Comparison of ENCODE assay signal across 8 cellular contexts in genomic region chr1:157163273-157164127, GRCh38. TPM values are rescaled to one million over a fixed set of nuclear protein-coding genes. Genes with fewer than 3 reads are reported as not detected.
DNase-seq lines count a peak whose midpoint lies in the region; ATAC-seq, FAIRE-seq and TF ChIP-seq lines count a peak whose summit lies in the region.

No MANE protein-coding gene starts in this region.

- no peak overlapping the region for H3K4me2 ChIP-seq in IMR-90 (ENCODE audit: low read depth, low read length)

- H2BK5ac ChIP-seq in IMR-90 (ENCODE audit: low read depth, low read length, poor library complexity, severe bottlenecking) = no peak overlapping the region

- TF ChIP-seq CTCF in IMR-90 (conservative IDR thresholded peaks at IDR 0.05; ENCODE audit: low read depth, low read length) (peak; percentile 78), fibroblast of villous mesenchyme (IDR thresholded peaks at IDR 0.05; ENCODE audit: insufficient read depth, low read depth, low read length) (peak; percentile 97), omental fat pad (IDR thresholded peaks at IDR 0.05) (peak in 1 of 3 donors; percentile 14), testis (IDR thresholded peaks at IDR 0.05) (peak; percentile 59 to 93 (median 77))

- peak; percentile 85 for ATAC-seq in IMR-90 (ENCODE audit: low read depth)
- no peak for ATAC-seq in omental fat pad (ENCODE audit: low FRiP score)
- no peak for ATAC-seq in HG03378 (IDR thresholded peaks at IDR 0.05; ENCODE audit: unreplicated experiment)

- H2AFZ ChIP-seq in IMR-90 (replicated peaks; ENCODE audit: low read length, poor library complexity) = peak overlapping the region; percentile 66

- H3K9me3 ChIP-seq in IMR-90 (ENCODE audit: control insufficient read depth, insufficient read depth, low read length) (no peaks in the 10 kb centered on the region), testis (no peaks in the 10 kb centered on the region)

- H4K5ac ChIP-seq in IMR-90 (ENCODE audit: low read depth, low read length) = no peak overlapping the region

- H3K9ac ChIP-seq in IMR-90 (ENCODE audit: low read depth, low read length) = no peak overlapping the region

- H3K4ac ChIP-seq in IMR-90 (ENCODE audit: low read depth, low read length) = no peak overlapping the region

- H3K4me1 ChIP-seq in IMR-90 (ENCODE audit: control insufficient read depth, insufficient read depth, low read length) (peaks cover 2% of the 10 kb centered on the region; the same call in 1 of the 2 replicates), testis (peaks cover 4% of the 10 kb centered on the region)

- WGBS in IMR-90 (ENCODE audit: extremely low coverage in 2 of 2, insufficient read length in 1 of 2), 2 experiments = 4% methylated on average over 7 of the region's 21 CpGs; no CpG with 5 or more reads in 1 of the 2 experiments
- 8 to 10% methylated on average over 20 to 21 of the region's 21 CpGs for WGBS in testis, 2 donors

- intact Hi-C loops in IMR-90 (cut with micrococcal nuclease) (no loop called here), testis (cut with DNase I; ENCODE audit: low total_unique reads) (no loop called here)

- H3K18ac ChIP-seq in IMR-90 (ENCODE audit: low read depth, low read length) = no peak overlapping the region

- peak; percentile 51 for TF ChIP-seq RAD21 in IMR-90 (IDR thresholded peaks at IDR 0.05; ENCODE audit: low read length)

- H3K36me3 ChIP-seq in IMR-90 (ENCODE audit: control insufficient read depth, insufficient read depth, low read length) (no peaks in the 10 kb centered on the region), testis (ENCODE audit: low read depth, missing control alignments) (no peaks in the 10 kb centered on the region)

- H2BK15ac ChIP-seq in IMR-90 (ENCODE audit: low read depth, low read length) = no peak overlapping the region

- H3K23ac ChIP-seq in IMR-90 (ENCODE audit: low read depth, low read length) = no peak overlapping the region

- POLR2A ChIA-PET in IMR-90 (lab: Charles Lee; ENCODE audit: unreplicated experiment) = no interaction called here

- dilution Hi-C loops in IMR-90 (cut with HindIII; ENCODE audit: low sequenced_read_pairs, unreplicated experiment) = no loop called here

- H3K27me3 ChIP-seq in IMR-90 (ENCODE audit: control insufficient read depth, insufficient read depth, low read length) (peaks cover 35% of the 10 kb centered on the region), testis (no peaks in the 10 kb centered on the region)

- H3K14ac ChIP-seq in IMR-90 (replicated peaks; ENCODE audit: low read depth, low read length) = no peak overlapping the region

- FAIRE-seq in RCC 7860 (lab: Jason Lieb, UNC) = no peak

- H2AK9ac ChIP-seq in IMR-90 (replicated peaks; ENCODE audit: low read depth, low read length, poor library complexity) = no peak overlapping the region

- no peaks in the 10 kb centered on the region for H3K79me1 ChIP-seq in IMR-90 (ENCODE audit: low read depth in 1 of 2, low read length in 2 of 2)

- H2AK5ac ChIP-seq in IMR-90 (ENCODE audit: low read depth, low read length) = no peak overlapping the region

- no peak for TF ChIP-seq POLR2A in IMR-90 (IDR thresholded peaks at IDR 0.05; ENCODE audit: low read depth, low read length)
- no peak for TF ChIP-seq POLR2A in testis (IDR thresholded peaks at IDR 0.05)

- no peak overlapping the region for H4K8ac ChIP-seq in IMR-90 (ENCODE audit: low read depth in 2 of 2, low read length in 2 of 2)

- DNase-seq in DMS53 treated with DMSO at 0.1 percent for 48 hours (lab: John Stamatoyannopoulos, UW; ENCODE audit: unreplicated experiment) = peak; percentile 65
- peak; percentile 48 for DNase-seq in IMR-90
- DNase-seq in RCC 7860 (ENCODE audit: low spot score) = peak; percentile 14
- DNase-seq in activated T-helper 1 cell treated with Interleukin-2 at 50 U/mL for 16 hours (ENCODE audit: low read depth) = peak; percentile 46
- DNase-seq in fibroblast of villous mesenchyme (ENCODE audit: low read depth) = peak; percentile 50
- DNase-seq in omental fat pad (ENCODE audit: low spot score) = peak; percentile 69
- peak; percentile 86 for DNase-seq in testis

- in situ Hi-C loops in IMR-90 (cut with MboI; ENCODE audit: low sequenced_read_pairs) = no loop called here

- no peaks in the 10 kb centered on the region for H3K9me1 ChIP-seq in IMR-90 (ENCODE audit: insufficient read depth, low read length)

- H4K20me1 ChIP-seq in IMR-90 (ENCODE audit: insufficient read depth, low read length) = no peaks in the 10 kb centered on the region

- no peak overlapping the region for H2BK20ac ChIP-seq in IMR-90 (ENCODE audit: low read depth, low read length)

- H3K56ac ChIP-seq in IMR-90 (ENCODE audit: extremely low read depth, insufficient read depth, low read length) = no peak overlapping the region

- H3K27ac ChIP-seq in IMR-90 (ENCODE audit: insufficient read depth, low read length) (no peak overlapping the region), testis (no peak overlapping the region)

- CTCF ChIA-PET in IMR-90 (lab: Yijun Ruan, JAX) = no interaction called here

- H3K4me3 ChIP-seq in IMR-90 (ENCODE audit: insufficient read depth, low read depth, low read length) (no peak overlapping the region), fibroblast of villous mesenchyme (ENCODE audit: low read depth, low read length) (no peak overlapping the region), testis (peak overlapping the region in 1 of 2 donors; percentile 31)

- H2BK120ac ChIP-seq in IMR-90 (ENCODE audit: low read depth, low read length) = no peak overlapping the region

- no peak overlapping the region for H4K91ac ChIP-seq in IMR-90 (ENCODE audit: insufficient read depth, low read depth, low read length)

- BruUV-seq in IMR-90 (replicated peaks; lab: Mats Ljungman, UMichigan) = no TSS peak

TF ChIP-seq in IMR-90, 13 proteins besides CTCF, POLR2A, EP300 and RAD21:
- TF ChIP-seq SMC3 (IDR thresholded peaks at IDR 0.05; ENCODE audit: low read depth, low read length) = peak; percentile 44; the same call in 1 of the 2 replicates
- TF ChIP-seq, protein P1, sequence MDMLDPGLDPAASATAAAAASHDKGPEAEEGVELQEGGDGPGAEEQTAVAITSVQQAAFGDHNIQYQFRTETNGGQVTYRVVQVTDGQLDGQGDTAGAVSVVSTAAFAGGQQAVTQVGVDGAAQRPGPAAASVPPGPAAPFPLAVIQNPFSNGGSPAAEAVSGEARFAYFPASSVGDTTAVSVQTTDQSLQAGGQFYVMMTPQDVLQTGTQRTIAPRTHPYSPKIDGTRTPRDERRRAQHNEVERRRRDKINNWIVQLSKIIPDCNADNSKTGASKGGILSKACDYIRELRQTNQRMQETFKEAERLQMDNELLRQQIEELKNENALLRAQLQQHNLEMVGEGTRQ (IDR thresholded peaks at IDR 0.05; ENCODE audit: low read depth, low read length) = no peak
- no peak for TF ChIP-seq MAFK (IDR thresholded peaks at IDR 0.05; ENCODE audit: low read depth, low read length)
- TF ChIP-seq RCOR1 (IDR thresholded peaks at IDR 0.05; ENCODE audit: insufficient replicate concordance, low read length) = no peak
- TF ChIP-seq CEBPB (IDR thresholded peaks at IDR 0.05; ENCODE audit: low read depth, low read length) = no peak
- no peak for TF ChIP-seq RFX5 (IDR thresholded peaks at IDR 0.05; ENCODE audit: low read depth, low read length)
- no peak for TF ChIP-seq BHLHE40 (IDR thresholded peaks at IDR 0.05; ENCODE audit: low read depth, low read length)
- no peak for TF ChIP-seq FOS (IDR thresholded peaks at IDR 0.05; ENCODE audit: low read depth, low read length)

RNA-seq across cellular contexts. Expression of gene ETV3, which starts 25.3 kb away (rescaled TPM):
- total RNA-seq in IMR-90 (2012; rRNA removed) (14.7 and 21.1 TPM in 2 replicates), fibroblast of villous mesenchyme (12.9 and 13.0 TPM in 2 replicates), omental fat pad (10 to 100 TPM; 28.8 to 48.3 (median 32.5) TPM), testis (10 to 100 TPM; 28.0 to 29.1 TPM)
- polyA plus RNA-seq in IMR-90 (2012; rRNA removed) (6.4 and 6.8 TPM in 2 replicates), testis (ENCODE audit: insufficient read depth, low read depth, low replicate concordance) (22.2 TPM)
- 2.9 and 4.0 TPM in 2 replicates for polyA plus RNA-seq in IMR-90 (2012; cell fraction: cytosol; rRNA removed)
- 10.0 and 112 TPM in 2 replicates for polyA plus RNA-seq in IMR-90 (2012; cell fraction: nucleus; rRNA removed; ENCODE audit: low replicate concordance)

Comparison
In these comparisons a context has a peak if more than half of its experiments do, and no peak if none do; other contexts are left out.
1. DNase-seq: peak in every context shown above with its lines; median percentile 86 in testis; 69 in omental fat pad; 65 in DMS53 treated with DMSO at 0.1 percent for 48 hours; 50 in fibroblast of villous mesenchyme; 48 in IMR-90; 46 in activated T-helper 1 cell treated with Interleukin-2 at 50 U/mL for 16 hours; 14 in RCC 7860.